ENCODE assay signal across 8 cellular contexts in genomic region chr9:125190371-125190801, GRCh38. TPM values are rescaled to one million over a fixed set of nuclear protein-coding genes. Genes with fewer than 3 reads are reported as not detected.
A peak's percentile ranks its signal among the peaks of the same experiment; 100 is the strongest.
DNase-seq lines count a peak whose midpoint lies in the region; ATAC-seq, FAIRE-seq and TF ChIP-seq lines count a peak whose summit lies in the region.

No MANE protein-coding gene starts in this region.

- no peaks in the 10 kb centered on the region for H3K9me3 Mint-ChIP-seq in nephron

- H3K27ac ChIP-seq in ectodermal cell (ENCODE audit: insufficient read depth, low read depth, low read length, poor library complexity, severe bottlenecking) = peak overlapping the region; percentile 52

- H3K27me3 ChIP-seq in ectodermal cell (ENCODE audit: control insufficient read depth, insufficient read depth, low read length, poor library complexity, severe bottlenecking) = no peaks in the 10 kb centered on the region

- no peak for TF ChIP-seq CTCF in nephron (IDR thresholded peaks at IDR 0.05; ENCODE audit: unreplicated experiment in 3 of 3)

- H3K36me3 ChIP-seq in ectodermal cell (ENCODE audit: control insufficient read depth, insufficient read depth, low read length) = no peaks in the 10 kb centered on the region

- H3K4me3 ChIP-seq in ectodermal cell (ENCODE audit: insufficient read depth, low read depth, low read length) = peak overlapping the region; percentile 82

- WGBS in ectodermal cell, 2 experiments = 76 to 80% methylated on average over 13 of the region's 13 CpGs

- peaks cover 5% of the 10 kb centered on the region for H3K4me1 ChIP-seq in ectodermal cell (ENCODE audit: control insufficient read depth, insufficient read depth, low read length)

- H3K4me1 Mint-ChIP-seq in nephron = peaks cover 18% of the 10 kb centered on the region

- ATAC-seq in SK-N-SH treated with all-trans-retinoic acid at 6 μM for 48 hours (peak; percentile 6), HG02852 (IDR thresholded peaks at IDR 0.05; ENCODE audit: unreplicated experiment) (no peak)

- peak overlapping the region; percentile 93 to 99 (median 95) for H3K27ac Mint-ChIP-seq in nephron

- H3K36me3 Mint-ChIP-seq in nephron (ENCODE audit: low read depth) = no peaks in the 10 kb centered on the region

- DNase-seq in NCI-H1092 treated with DMSO at 0.1 percent for 48 hours (lab: John Stamatoyannopoulos, UW) (peak; percentile 24), NCI-H1092 (lab: John Stamatoyannopoulos, UW) (no peak), D341Med (ENCODE audit: low spot score) (no peak), RCC 7860 (ENCODE audit: low spot score) (no peak)

- no peaks in the 10 kb centered on the region for H3K27me3 Mint-ChIP-seq in nephron (ENCODE audit: low read depth)

- no peak for FAIRE-seq in RCC 7860 (lab: Jason Lieb, UNC)

- peak overlapping the region; percentile 90 to 96 (median 95) for H3K4me3 Mint-ChIP-seq in nephron

- H3K9me3 ChIP-seq in ectodermal cell (ENCODE audit: control insufficient read depth, low read length) = no peaks in the 10 kb centered on the region

TF ChIP-seq in SK-N-SH treated with all-trans-retinoic acid at 6 μM for 48 hours, 23 proteins besides CTCF, POLR2A, EP300 and RAD21:
- TF ChIP-seq ZNF70 (CRISPR knock-in tag; IDR thresholded peaks at IDR 0.05) (no peak), ZFP3 (CRISPR knock-in tag; IDR thresholded peaks at IDR 0.05) (no peak), ZC3H10 (CRISPR knock-in tag; IDR thresholded peaks at IDR 0.05) (no peak), TSHZ2 (CRISPR knock-in tag; IDR thresholded peaks at IDR 0.05) (no peak), PPARA (CRISPR knock-in tag; IDR thresholded peaks at IDR 0.05; ENCODE audit: borderline replicate concordance) (no peak), SNAI2 (CRISPR knock-in tag; IDR thresholded peaks at IDR 0.05) (no peak), CREB5 (CRISPR knock-in tag; IDR thresholded peaks at IDR 0.05; ENCODE audit: low read depth) (no peak), POU6F1 (CRISPR knock-in tag; IDR thresholded peaks at IDR 0.05; ENCODE audit: borderline replicate concordance, low read depth) (no peak), TOX (CRISPR knock-in tag; IDR thresholded peaks at IDR 0.05; ENCODE audit: borderline replicate concordance) (no peak), OSR1 (CRISPR knock-in tag; IDR thresholded peaks at IDR 0.05) (no peak), ESRRG (CRISPR knock-in tag; IDR thresholded peaks at IDR 0.05) (no peak), BACH2 (CRISPR knock-in tag; IDR thresholded peaks at IDR 0.05; ENCODE audit: borderline replicate concordance) (no peak), ARNTL (CRISPR knock-in tag; IDR thresholded peaks at IDR 0.05; ENCODE audit: borderline replicate concordance, low read depth) (no peak), GLIS3 (CRISPR knock-in tag; IDR thresholded peaks at IDR 0.05) (no peak)

RNA-seq across cellular contexts. Expression of gene PPP6C, which starts 0.8 kb away (rescaled TPM):
- polyA plus RNA-seq in ectodermal cell (2013, experiment 1 of 4) = 41.5 TPM
- 48.4 TPM for polyA plus RNA-seq in ectodermal cell (2013, experiment 2 of 4)
- 28.8 TPM for polyA plus RNA-seq in ectodermal cell (2013, experiment 3 of 4)
- polyA plus RNA-seq in ectodermal cell (2013, experiment 4 of 4) = 31.7 TPM

RNA-seq across cellular contexts. Expression of gene RABEPK, which starts 10.0 kb away (rescaled TPM):
- polyA plus RNA-seq in ectodermal cell (2013, experiment 1 of 4) = 21.9 TPM
- polyA plus RNA-seq in ectodermal cell (2013, experiment 2 of 4) = 18.2 TPM
- polyA plus RNA-seq in ectodermal cell (2013, experiment 3 of 4) = 16.5 TPM
- 18.1 TPM for polyA plus RNA-seq in ectodermal cell (2013, experiment 4 of 4)

RNA-seq across cellular contexts. Expression of gene SCAI, which starts 47.1 kb away (rescaled TPM):
- polyA plus RNA-seq in ectodermal cell (2013, experiment 1 of 4) = 15.4 TPM
- polyA plus RNA-seq in ectodermal cell (2013, experiment 2 of 4) = 13.3 TPM
- 12.2 TPM for polyA plus RNA-seq in ectodermal cell (2013, experiment 3 of 4)
- 13.2 TPM for polyA plus RNA-seq in ectodermal cell (2013, experiment 4 of 4)

RNA-seq across cellular contexts. Expression of gene HSPA5, which starts 50.8 kb away (rescaled TPM):
- 234 TPM for polyA plus RNA-seq in ectodermal cell (2013, experiment 1 of 4)
- polyA plus RNA-seq in ectodermal cell (2013, experiment 2 of 4) = 216 TPM
- polyA plus RNA-seq in ectodermal cell (2013, experiment 3 of 4) = 177 TPM
- polyA plus RNA-seq in ectodermal cell (2013, experiment 4 of 4) = 185 TPM
